Comparison of ENCODE assay signal across 1 cellular context in the genomic region with DNA sequence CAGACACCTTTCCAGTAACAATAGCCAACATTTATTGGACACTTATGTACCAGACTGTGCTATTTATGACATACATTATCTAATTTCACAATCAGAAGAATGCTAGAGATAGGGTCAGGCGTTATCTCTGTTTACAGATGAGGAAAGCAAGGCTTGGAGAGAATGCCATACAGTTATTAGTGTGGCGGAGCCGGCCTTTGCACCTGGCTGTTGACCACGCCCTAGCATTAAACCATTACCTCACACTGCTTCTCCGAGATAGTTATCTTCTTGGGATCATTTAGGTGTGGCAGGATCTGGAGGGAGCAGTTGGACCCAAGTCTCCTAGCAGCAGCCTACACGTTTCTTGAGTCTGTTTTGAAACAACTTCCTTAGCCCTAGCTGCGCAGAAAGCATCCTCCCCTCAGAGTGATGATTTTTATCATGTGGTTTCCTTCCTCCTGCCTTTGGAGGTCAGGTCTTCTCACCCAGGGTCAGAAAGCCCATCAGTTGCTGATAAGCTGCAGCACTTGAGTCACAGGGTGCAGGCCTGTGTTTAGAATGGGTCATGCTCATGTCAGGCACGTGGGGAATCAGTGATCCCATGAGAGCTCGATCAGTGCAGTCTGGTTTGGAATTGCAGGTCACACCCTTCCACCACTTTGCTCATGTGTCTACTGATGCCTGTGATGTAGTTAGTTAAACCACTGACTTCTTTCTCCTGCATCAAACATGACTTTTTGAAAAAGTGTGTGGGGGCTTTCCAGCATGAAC.
TF ChIP-seq lines count a peak whose summit lies in the region.

No MANE protein-coding gene starts in this region.

TF ChIP-seq in K562, 482 proteins besides CTCF, POLR2A, EP300 and RAD21 (continued from another document and continues in another):
- TF ChIP-seq KDM2B (CRISPR knock-in tag; IDR thresholded peaks at IDR 0.05) (no peak), NCOA1 (IDR thresholded peaks at IDR 0.05; ENCODE audit: low read depth) (no peak), SMAD3 (CRISPR knock-in tag; conservative IDR thresholded peaks at IDR 0.05) (0 out of 2 replicates have a peak, but pooled peaks have one; percentile 43), KDM5B (IDR thresholded peaks at IDR 0.05; ENCODE audit: insufficient replicate concordance, low read depth, low read length) (no peak), PML (IDR thresholded peaks at IDR 0.05; ENCODE audit: low read length) (peak; percentile 33; the same call in 1 of the 2 replicates), ZNF212 (CRISPR knock-in tag; IDR thresholded peaks at IDR 0.05) (no peak), SREBF1 (IDR thresholded peaks at IDR 0.05; ENCODE audit: borderline replicate concordance, low read depth, low read length) (no peak), ZNF133 (CRISPR knock-in tag; IDR thresholded peaks at IDR 0.05) (no peak), NR1H2 (CRISPR knock-in tag; IDR thresholded peaks at IDR 0.05) (0 out of 2 replicates have a peak, but pooled peaks have one; percentile 74), TEAD4 (IDR thresholded peaks at IDR 0.05; ENCODE audit: low read length) (peak; percentile 84), TEAD4 (CRISPR knock-in tag; IDR thresholded peaks at IDR 0.05; ENCODE audit: borderline replicate concordance) (no peak), NFIX (CRISPR knock-in tag; IDR thresholded peaks at IDR 0.05; ENCODE audit: low read depth) (no peak), LCOR (CRISPR knock-in tag; IDR thresholded peaks at IDR 0.05) (peak; percentile 91), CXXC5 (CRISPR knock-in tag; IDR thresholded peaks at IDR 0.05) (peak; percentile 70), ZFP30 (CRISPR knock-in tag; IDR thresholded peaks at IDR 0.05; ENCODE audit: borderline replicate concordance) (no peak), IRF2 (CRISPR knock-in tag; IDR thresholded peaks at IDR 0.05) (no peak), CHCHD3 (CRISPR knock-in tag; IDR thresholded peaks at IDR 0.05) (no peak), TRIM28 (IDR thresholded peaks at IDR 0.05) (no peak), RBFOX2 (IDR thresholded peaks at IDR 0.05; ENCODE audit: low read depth, low read length) (no peak), SAFB2 (IDR thresholded peaks at IDR 0.05; ENCODE audit: borderline replicate concordance, low read depth, low read length, severe bottlenecking) (no peak), MCM2 (IDR thresholded peaks at IDR 0.05; ENCODE audit: low read depth) (no peak), ARID2 (IDR thresholded peaks at IDR 0.05) (no peak), ELK1 (CRISPR knock-in tag; IDR thresholded peaks at IDR 0.05) (no peak), XRCC5 (IDR thresholded peaks at IDR 0.05; ENCODE audit: low read depth, low read length) (no peak), SNRNP70 (optimal IDR thresholded peaks at IDR 0.05; ENCODE audit: low read depth, low read length) (no peak), TSC22D4 (tag; IDR thresholded peaks at IDR 0.05) (no peak), C11orf30 (IDR thresholded peaks at IDR 0.05; ENCODE audit: low read depth) (no peak), DACH1 (IDR thresholded peaks at IDR 0.05; ENCODE audit: partially characterized antibody) (no peak), LEF1 (IDR thresholded peaks at IDR 0.05) (peak; percentile 85), ZBTB8A (IDR thresholded peaks at IDR 0.05; ENCODE audit: partially characterized antibody) (no peak), SRSF7 (optimal IDR thresholded peaks at IDR 0.05; ENCODE audit: low read depth, low read length) (no peak), SMARCA5 (IDR thresholded peaks at IDR 0.05) (no peak; the same call in 1 of the 2 replicates), KAT8 (IDR thresholded peaks at IDR 0.05; ENCODE audit: low read depth) (no peak), ZNF592 (IDR thresholded peaks at IDR 0.05) (peak; percentile 84), NR3C1 (CRISPR knock-in tag; IDR thresholded peaks at IDR 0.05) (no peak), MED1 (CRISPR knock-in tag; IDR thresholded peaks at IDR 0.05; ENCODE audit: borderline replicate concordance) (no peak), KLF6 (CRISPR knock-in tag; IDR thresholded peaks at IDR 0.05; ENCODE audit: borderline replicate concordance) (no peak), MAFK (IDR thresholded peaks at IDR 0.05; ENCODE audit: low read length) (no peak), GATAD2A (IDR thresholded peaks at IDR 0.05) (no peak)
- TF ChIP-seq, protein P1, sequence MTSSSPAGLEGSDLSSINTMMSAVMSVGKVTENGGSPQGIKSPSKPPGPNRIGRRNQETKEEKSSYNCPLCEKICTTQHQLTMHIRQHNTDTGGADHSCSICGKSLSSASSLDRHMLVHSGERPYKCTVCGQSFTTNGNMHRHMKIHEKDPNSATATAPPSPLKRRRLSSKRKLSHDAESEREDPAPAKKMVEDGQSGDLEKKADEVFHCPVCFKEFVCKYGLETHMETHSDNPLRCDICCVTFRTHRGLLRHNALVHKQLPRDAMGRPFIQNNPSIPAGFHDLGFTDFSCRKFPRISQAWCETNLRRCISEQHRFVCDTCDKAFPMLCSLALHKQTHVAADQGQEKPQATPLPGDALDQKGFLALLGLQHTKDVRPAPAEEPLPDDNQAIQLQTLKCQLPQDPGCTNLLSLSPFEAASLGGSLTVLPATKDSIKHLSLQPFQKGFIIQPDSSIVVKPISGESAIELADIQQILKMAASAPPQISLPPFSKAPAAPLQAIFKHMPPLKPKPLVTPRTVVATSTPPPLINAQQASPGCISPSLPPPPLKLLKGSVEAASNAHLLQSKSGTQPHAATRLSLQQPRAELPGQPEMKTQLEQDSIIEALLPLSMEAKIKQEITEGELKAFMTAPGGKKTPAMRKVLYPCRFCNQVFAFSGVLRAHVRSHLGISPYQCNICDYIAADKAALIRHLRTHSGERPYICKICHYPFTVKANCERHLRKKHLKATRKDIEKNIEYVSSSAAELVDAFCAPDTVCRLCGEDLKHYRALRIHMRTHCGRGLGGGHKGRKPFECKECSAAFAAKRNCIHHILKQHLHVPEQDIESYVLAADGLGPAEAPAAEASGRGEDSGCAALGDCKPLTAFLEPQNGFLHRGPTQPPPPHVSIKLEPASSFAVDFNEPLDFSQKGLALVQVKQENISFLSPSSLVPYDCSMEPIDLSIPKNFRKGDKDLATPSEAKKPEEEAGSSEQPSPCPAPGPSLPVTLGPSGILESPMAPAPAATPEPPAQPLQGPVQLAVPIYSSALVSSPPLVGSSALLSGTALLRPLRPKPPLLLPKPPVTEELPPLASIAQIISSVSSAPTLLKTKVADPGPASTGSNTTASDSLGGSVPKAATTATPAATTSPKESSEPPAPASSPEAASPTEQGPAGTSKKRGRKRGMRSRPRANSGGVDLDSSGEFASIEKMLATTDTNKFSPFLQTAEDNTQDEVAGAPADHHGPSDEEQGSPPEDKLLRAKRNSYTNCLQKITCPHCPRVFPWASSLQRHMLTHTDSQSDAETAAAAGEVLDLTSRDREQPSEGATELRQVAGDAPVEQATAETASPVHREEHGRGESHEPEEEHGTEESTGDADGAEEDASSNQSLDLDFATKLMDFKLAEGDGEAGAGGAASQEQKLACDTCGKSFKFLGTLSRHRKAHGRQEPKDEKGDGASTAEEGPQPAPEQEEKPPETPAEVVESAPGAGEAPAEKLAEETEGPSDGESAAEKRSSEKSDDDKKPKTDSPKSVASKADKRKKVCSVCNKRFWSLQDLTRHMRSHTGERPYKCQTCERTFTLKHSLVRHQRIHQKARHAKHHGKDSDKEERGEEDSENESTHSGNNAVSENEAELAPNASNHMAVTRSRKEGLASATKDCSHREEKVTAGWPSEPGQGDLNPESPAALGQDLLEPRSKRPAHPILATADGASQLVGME (CRISPR knock-in tag; IDR thresholded peaks at IDR 0.05): peak; percentile 97
- TF ChIP-seq, protein P2, sequence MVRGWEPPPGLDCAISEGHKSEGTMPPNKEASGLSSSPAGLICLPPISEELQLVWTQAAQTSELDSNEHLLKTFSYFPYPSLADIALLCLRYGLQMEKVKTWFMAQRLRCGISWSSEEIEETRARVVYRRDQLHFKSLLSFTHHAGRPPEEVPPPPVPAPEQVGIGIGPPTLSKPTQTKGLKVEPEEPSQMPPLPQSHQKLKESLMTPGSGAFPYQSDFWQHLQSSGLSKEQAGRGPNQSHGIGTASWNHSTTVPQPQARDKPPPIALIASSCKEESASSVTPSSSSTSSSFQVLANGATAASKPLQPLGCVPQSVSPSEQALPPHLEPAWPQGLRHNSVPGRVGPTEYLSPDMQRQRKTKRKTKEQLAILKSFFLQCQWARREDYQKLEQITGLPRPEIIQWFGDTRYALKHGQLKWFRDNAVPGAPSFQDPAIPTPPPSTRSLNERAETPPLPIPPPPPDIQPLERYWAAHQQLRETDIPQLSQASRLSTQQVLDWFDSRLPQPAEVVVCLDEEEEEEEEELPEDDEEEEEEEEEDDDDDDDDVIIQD (CRISPR knock-in tag; IDR thresholded peaks at IDR 0.05): no peak
- TF ChIP-seq, protein P3, sequence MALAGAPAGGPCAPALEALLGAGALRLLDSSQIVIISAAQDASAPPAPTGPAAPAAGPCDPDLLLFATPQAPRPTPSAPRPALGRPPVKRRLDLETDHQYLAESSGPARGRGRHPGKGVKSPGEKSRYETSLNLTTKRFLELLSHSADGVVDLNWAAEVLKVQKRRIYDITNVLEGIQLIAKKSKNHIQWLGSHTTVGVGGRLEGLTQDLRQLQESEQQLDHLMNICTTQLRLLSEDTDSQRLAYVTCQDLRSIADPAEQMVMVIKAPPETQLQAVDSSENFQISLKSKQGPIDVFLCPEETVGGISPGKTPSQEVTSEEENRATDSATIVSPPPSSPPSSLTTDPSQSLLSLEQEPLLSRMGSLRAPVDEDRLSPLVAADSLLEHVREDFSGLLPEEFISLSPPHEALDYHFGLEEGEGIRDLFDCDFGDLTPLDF (CRISPR knock-in tag; IDR thresholded peaks at IDR 0.05): no peak
- TF ChIP-seq, protein P4, sequence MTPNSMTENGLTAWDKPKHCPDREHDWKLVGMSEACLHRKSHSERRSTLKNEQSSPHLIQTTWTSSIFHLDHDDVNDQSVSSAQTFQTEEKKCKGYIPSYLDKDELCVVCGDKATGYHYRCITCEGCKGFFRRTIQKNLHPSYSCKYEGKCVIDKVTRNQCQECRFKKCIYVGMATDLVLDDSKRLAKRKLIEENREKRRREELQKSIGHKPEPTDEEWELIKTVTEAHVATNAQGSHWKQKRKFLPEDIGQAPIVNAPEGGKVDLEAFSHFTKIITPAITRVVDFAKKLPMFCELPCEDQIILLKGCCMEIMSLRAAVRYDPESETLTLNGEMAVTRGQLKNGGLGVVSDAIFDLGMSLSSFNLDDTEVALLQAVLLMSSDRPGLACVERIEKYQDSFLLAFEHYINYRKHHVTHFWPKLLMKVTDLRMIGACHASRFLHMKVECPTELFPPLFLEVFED (CRISPR knock-in tag; conservative IDR thresholded peaks at IDR 0.05): no peak
- TF ChIP-seq, protein P5, sequence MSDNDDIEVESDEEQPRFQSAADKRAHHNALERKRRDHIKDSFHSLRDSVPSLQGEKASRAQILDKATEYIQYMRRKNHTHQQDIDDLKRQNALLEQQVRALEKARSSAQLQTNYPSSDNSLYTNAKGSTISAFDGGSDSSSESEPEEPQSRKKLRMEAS (CRISPR knock-in tag; IDR thresholded peaks at IDR 0.05): peak; percentile 88
- TF ChIP-seq, protein P6, sequence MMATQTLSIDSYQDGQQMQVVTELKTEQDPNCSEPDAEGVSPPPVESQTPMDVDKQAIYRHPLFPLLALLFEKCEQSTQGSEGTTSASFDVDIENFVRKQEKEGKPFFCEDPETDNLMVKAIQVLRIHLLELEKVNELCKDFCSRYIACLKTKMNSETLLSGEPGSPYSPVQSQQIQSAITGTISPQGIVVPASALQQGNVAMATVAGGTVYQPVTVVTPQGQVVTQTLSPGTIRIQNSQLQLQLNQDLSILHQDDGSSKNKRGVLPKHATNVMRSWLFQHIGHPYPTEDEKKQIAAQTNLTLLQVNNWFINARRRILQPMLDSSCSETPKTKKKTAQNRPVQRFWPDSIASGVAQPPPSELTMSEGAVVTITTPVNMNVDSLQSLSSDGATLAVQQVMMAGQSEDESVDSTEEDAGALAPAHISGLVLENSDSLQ (IDR thresholded peaks at IDR 0.05): no peak
- TF ChIP-seq, protein P7, sequence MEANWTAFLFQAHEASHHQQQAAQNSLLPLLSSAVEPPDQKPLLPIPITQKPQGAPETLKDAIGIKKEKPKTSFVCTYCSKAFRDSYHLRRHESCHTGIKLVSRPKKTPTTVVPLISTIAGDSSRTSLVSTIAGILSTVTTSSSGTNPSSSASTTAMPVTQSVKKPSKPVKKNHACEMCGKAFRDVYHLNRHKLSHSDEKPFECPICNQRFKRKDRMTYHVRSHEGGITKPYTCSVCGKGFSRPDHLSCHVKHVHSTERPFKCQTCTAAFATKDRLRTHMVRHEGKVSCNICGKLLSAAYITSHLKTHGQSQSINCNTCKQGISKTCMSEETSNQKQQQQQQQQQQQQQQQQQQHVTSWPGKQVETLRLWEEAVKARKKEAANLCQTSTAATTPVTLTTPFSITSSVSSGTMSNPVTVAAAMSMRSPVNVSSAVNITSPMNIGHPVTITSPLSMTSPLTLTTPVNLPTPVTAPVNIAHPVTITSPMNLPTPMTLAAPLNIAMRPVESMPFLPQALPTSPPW (CRISPR knock-in tag; IDR thresholded peaks at IDR 0.05): peak; percentile 41; the same call in 1 of the 2 replicates
